Comparison of ENCODE assay signal across 2 cellular contexts in genomic region chr13:59997976-59998375, GRCh38.
TF ChIP-seq lines count a peak whose summit lies in the region.

No MANE protein-coding gene starts in this region.

TF ChIP-seq in IMR-90, 13 proteins besides CTCF, POLR2A, EP300 and RAD21:
- TF ChIP-seq, protein P1, sequence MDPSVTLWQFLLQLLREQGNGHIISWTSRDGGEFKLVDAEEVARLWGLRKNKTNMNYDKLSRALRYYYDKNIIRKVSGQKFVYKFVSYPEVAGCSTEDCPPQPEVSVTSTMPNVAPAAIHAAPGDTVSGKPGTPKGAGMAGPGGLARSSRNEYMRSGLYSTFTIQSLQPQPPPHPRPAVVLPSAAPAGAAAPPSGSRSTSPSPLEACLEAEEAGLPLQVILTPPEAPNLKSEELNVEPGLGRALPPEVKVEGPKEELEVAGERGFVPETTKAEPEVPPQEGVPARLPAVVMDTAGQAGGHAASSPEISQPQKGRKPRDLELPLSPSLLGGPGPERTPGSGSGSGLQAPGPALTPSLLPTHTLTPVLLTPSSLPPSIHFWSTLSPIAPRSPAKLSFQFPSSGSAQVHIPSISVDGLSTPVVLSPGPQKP (IDR thresholded peaks at IDR 0.05; ENCODE audit: borderline replicate concordance, low read depth, low read length) = no peak
- TF ChIP-seq MXI1 (IDR thresholded peaks at IDR 0.05; ENCODE audit: borderline replicate concordance, low read depth, low read length) (no peak), NFE2L2 (IDR thresholded peaks at IDR 0.05; ENCODE audit: low read depth, low read length) (no peak), MAFK (IDR thresholded peaks at IDR 0.05; ENCODE audit: low read depth, low read length) (no peak), FOS (IDR thresholded peaks at IDR 0.05; ENCODE audit: low read depth, low read length) (no peak), CHD1 (IDR thresholded peaks at IDR 0.05; ENCODE audit: low read depth, low read length) (no peak), RFX5 (IDR thresholded peaks at IDR 0.05; ENCODE audit: low read depth, low read length) (no peak)

TF ChIP-seq in HepG2, 621 proteins besides CTCF, POLR2A, EP300 and RAD21:
- TF ChIP-seq ZNF556 (CRISPR knock-in tag; IDR thresholded peaks at IDR 0.05; ENCODE audit: borderline replicate concordance) = no peak
- TF ChIP-seq, protein P2, sequence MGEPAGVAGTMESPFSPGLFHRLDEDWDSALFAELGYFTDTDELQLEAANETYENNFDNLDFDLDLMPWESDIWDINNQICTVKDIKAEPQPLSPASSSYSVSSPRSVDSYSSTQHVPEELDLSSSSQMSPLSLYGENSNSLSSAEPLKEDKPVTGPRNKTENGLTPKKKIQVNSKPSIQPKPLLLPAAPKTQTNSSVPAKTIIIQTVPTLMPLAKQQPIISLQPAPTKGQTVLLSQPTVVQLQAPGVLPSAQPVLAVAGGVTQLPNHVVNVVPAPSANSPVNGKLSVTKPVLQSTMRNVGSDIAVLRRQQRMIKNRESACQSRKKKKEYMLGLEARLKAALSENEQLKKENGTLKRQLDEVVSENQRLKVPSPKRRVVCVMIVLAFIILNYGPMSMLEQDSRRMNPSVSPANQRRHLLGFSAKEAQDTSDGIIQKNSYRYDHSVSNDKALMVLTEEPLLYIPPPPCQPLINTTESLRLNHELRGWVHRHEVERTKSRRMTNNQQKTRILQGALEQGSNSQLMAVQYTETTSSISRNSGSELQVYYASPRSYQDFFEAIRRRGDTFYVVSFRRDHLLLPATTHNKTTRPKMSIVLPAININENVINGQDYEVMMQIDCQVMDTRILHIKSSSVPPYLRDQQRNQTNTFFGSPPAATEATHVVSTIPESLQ (CRISPR knock-in tag; conservative IDR thresholded peaks at IDR 0.05) = no peak
- TF ChIP-seq KLF16 (CRISPR knock-in tag; IDR thresholded peaks at IDR 0.05) = no peak
- TF ChIP-seq SNAPC2 (CRISPR knock-in tag; IDR thresholded peaks at IDR 0.05) = no peak
- TF ChIP-seq, protein P3, sequence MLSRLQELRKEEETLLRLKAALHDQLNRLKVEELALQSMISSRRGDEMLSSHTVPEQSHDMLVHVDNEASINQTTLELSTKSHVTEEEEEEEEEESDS (CRISPR knock-in tag; IDR thresholded peaks at IDR 0.05; ENCODE audit: borderline replicate concordance) = no peak
- TF ChIP-seq SOX5 (CRISPR knock-in tag; IDR thresholded peaks at IDR 0.05; ENCODE audit: borderline replicate concordance) = no peak
- no peak for TF ChIP-seq XRCC5 (optimal IDR thresholded peaks at IDR 0.05; ENCODE audit: low read length)
- TF ChIP-seq, protein P4, sequence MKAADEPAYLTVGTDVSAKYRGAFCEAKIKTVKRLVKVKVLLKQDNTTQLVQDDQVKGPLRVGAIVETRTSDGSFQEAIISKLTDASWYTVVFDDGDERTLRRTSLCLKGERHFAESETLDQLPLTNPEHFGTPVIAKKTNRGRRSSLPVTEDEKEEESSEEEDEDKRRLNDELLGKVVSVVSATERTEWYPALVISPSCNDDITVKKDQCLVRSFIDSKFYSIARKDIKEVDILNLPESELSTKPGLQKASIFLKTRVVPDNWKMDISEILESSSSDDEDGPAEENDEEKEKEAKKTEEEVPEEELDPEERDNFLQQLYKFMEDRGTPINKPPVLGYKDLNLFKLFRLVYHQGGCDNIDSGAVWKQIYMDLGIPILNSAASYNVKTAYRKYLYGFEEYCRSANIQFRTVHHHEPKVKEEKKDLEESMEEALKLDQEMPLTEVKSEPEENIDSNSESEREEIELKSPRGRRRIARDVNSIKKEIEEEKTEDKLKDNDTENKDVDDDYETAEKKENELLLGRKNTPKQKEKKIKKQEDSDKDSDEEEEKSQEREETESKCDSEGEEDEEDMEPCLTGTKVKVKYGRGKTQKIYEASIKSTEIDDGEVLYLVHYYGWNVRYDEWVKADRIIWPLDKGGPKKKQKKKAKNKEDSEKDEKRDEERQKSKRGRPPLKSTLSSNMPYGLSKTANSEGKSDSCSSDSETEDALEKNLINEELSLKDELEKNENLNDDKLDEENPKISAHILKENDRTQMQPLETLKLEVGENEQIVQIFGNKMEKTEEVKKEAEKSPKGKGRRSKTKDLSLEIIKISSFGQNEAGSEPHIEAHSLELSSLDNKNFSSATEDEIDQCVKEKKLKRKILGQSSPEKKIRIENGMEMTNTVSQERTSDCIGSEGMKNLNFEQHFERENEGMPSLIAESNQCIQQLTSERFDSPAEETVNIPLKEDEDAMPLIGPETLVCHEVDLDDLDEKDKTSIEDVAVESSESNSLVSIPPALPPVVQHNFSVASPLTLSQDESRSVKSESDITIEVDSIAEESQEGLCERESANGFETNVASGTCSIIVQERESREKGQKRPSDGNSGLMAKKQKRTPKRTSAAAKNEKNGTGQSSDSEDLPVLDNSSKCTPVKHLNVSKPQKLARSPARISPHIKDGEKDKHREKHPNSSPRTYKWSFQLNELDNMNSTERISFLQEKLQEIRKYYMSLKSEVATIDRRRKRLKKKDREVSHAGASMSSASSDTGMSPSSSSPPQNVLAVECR (CRISPR knock-in tag; IDR thresholded peaks at IDR 0.05; ENCODE audit: borderline replicate concordance) = no peak
- TF ChIP-seq SAP130 (CRISPR knock-in tag; IDR thresholded peaks at IDR 0.05; ENCODE audit: low read depth) = no peak
- no peak for TF ChIP-seq ZBTB39 (CRISPR knock-in tag; IDR thresholded peaks at IDR 0.05)
- TF ChIP-seq, protein P5, sequence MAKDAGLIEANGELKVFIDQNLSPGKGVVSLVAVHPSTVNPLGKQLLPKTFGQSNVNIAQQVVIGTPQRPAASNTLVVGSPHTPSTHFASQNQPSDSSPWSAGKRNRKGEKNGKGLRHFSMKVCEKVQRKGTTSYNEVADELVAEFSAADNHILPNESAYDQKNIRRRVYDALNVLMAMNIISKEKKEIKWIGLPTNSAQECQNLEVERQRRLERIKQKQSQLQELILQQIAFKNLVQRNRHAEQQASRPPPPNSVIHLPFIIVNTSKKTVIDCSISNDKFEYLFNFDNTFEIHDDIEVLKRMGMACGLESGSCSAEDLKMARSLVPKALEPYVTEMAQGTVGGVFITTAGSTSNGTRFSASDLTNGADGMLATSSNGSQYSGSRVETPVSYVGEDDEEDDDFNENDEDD (CRISPR knock-in tag; IDR thresholded peaks at IDR 0.05; ENCODE audit: borderline replicate concordance) = no peak
